13 cellular contexts compared by ENCODE assay signal in genomic region chr17:7258731-7259554, GRCh38. TPM values are rescaled to one million over a fixed set of nuclear protein-coding genes. Genes with fewer than 3 reads are reported as not detected.
DNase-seq lines count a peak whose midpoint lies in the region; ATAC-seq, FAIRE-seq and TF ChIP-seq lines count a peak whose summit lies in the region.
"Had no signal": no experiment of that assay in that cellular context is flagged by ENCODE, and none has a peak within 500 bp of the region (broad histone marks: within the 10 kb centered on the region; RNA-seq: fewer than 3 reads in every experiment).

No MANE protein-coding gene starts in this region.

- H3K4me1 ChIP-seq in Caco-2: peaks cover 21% of the 10 kb centered on the region
- H3K4me1 ChIP-seq in mucosa of descending colon (ENCODE audit: low read depth): peaks cover 23% of the 10 kb centered on the region

- CTCF ChIA-PET in Caco-2 (lab: Charles Lee): interaction anchor here (1.0 kb wide), 1 partner anchor 20 kb away, joined by 4 read pairs; the partner anchor contains the start of gene PHF23

- peaks cover 90% of the 10 kb centered on the region for H3K36me3 Mint-ChIP-seq in Caco-2 (ENCODE audit: insufficient read depth, unreplicated experiment)

- H3K36me3 ChIP-seq in Caco-2 (ENCODE audit: control insufficient read depth, insufficient read depth, low read length) (peaks cover 2% of the 10 kb centered on the region), bronchial epithelial cell (ENCODE audit: control insufficient read depth, insufficient read depth, low read length) (peaks cover 14% of the 10 kb centered on the region), mucosa of descending colon (ENCODE audit: low read depth) (no peaks in the 10 kb centered on the region)

- no peaks in the 10 kb centered on the region for H3K9me3 Mint-ChIP-seq in Caco-2 (ENCODE audit: unreplicated experiment)

- intact Hi-C loops in Caco-2 (cut with micrococcal nuclease; ENCODE audit: unreplicated experiment): no loop called here
- intact Hi-C loops in mucosa of descending colon (cut with DNase I, micrococcal nuclease): no loop called here

- H3K27me3 ChIP-seq in Caco-2 (replicated peaks; ENCODE audit: control insufficient read depth, insufficient read depth, low read length): no peaks in the 10 kb centered on the region
- no peaks in the 10 kb centered on the region for H3K27me3 ChIP-seq in bronchial epithelial cell (ENCODE audit: control insufficient read depth, insufficient read depth, low read length)

- H3K4me3 ChIP-seq in Caco-2 (ENCODE audit: low read depth, low read length) (no peak overlapping the region), bronchial epithelial cell (ENCODE audit: low read depth, low read length) (no peak overlapping the region), mucosa of descending colon (no peak overlapping the region)
- H3K4me3 ChIP-seq: HAP-1 had no signal

- peak overlapping the region; percentile 99 for H3K4me3 Mint-ChIP-seq in Caco-2 (ENCODE audit: unreplicated experiment)

- POLR2A ChIA-PET in Caco-2 (lab: Charles Lee): interaction anchor here (0.7 to 1.1 kb wide), 2 partner anchors 71 to 145 kb away, joined by 3 to 4 read pairs; partner anchors contain the start of gene ASGR2

- H3K27ac Mint-ChIP-seq in Caco-2 (ENCODE audit: unreplicated experiment): no peak overlapping the region

- peak in 1 of 2 experiments; percentile 49 for DNase-seq in Caco-2
- DNase-seq in LoVo (ENCODE audit: low spot score): peak; percentile 89
- DNase-seq in bronchial epithelial cell (ENCODE audit: low read depth): peak; percentile 91
- peak; percentile 83 to 89 (median 85) for DNase-seq in mucosa of descending colon
- no peak for DNase-seq in NCI-H446 (lab: John Stamatoyannopoulos, UW)
- DNase-seq in stimulated activated naive CD4-positive, alpha-beta T cell (lab: John Stamatoyannopoulos, UW): no peak
- no peak for DNase-seq in caudate nucleus (lab: John Stamatoyannopoulos, UW)
- DNase-seq: DMS79, NCI-H2029, SK-N-SH had no signal

- H3K27ac ChIP-seq in caudate nucleus (ENCODE audit: low read depth, low read length): no peak overlapping the region
- H3K27ac ChIP-seq: HL-60 had no signal

- peaks cover 6% of the 10 kb centered on the region for H3K4me1 Mint-ChIP-seq in Caco-2 (ENCODE audit: low read depth, unreplicated experiment)

- no TSS peak for BruUV-seq in Caco-2 (replicated peaks; lab: Mats Ljungman, UMichigan)

- H3K27me3 Mint-ChIP-seq in Caco-2 (ENCODE audit: insufficient read depth, unreplicated experiment): no peaks in the 10 kb centered on the region

- no peak for TF ChIP-seq CTCF in Caco-2 (IDR thresholded peaks at IDR 0.05; ENCODE audit: insufficient read depth in 1 of 2, low read depth in 1 of 2, low read length in 1 of 2, severe bottlenecking in 1 of 2, unreplicated experiment in 1 of 2)
- TF ChIP-seq CTCF in bronchial epithelial cell (IDR thresholded peaks at IDR 0.05; ENCODE audit: insufficient read depth, low read length, severe bottlenecking): no peak
- TF ChIP-seq CTCF in mucosa of descending colon (IDR thresholded peaks at IDR 0.05): no peak

- FAIRE-seq in bronchial epithelial cell (lab: Jason Lieb, UNC): peak; percentile 84

- no peaks in the 10 kb centered on the region for H3K9me3 ChIP-seq in Caco-2
- no peaks in the 10 kb centered on the region for H3K9me3 ChIP-seq in mucosa of descending colon
- H3K9me3 ChIP-seq: HAP-1, SK-N-SH had no signal

- ATAC-seq in mucosa of descending colon: peak; percentile 50
- ATAC-seq in HG02798 (IDR thresholded peaks at IDR 0.05; ENCODE audit: poor library complexity, unreplicated experiment): no peak

RNA-seq across cellular contexts. Expression of gene CLDN7, which starts 3.3 kb away (rescaled TPM):
- total RNA-seq in Caco-2 (2022) (111 and 115 TPM in 2 replicates), bronchial epithelial cell (546 and 850 TPM in 2 replicates), mucosa of descending colon (1,000 to 10,000 TPM in 1 of 3 donors, 100 to 1,000 TPM in 2; 586 to 1,244 (median 934) TPM)

RNA-seq across cellular contexts. Expression of gene ELP5, which starts 6.9 kb away (rescaled TPM):
- total RNA-seq in Caco-2 (2022) (43.2 and 43.3 TPM in 2 replicates), bronchial epithelial cell (16.5 and 20.0 TPM in 2 replicates), mucosa of descending colon (10 to 100 TPM; 34.9 to 45.6 (median 42.2) TPM)

RNA-seq across cellular contexts. Expression of gene CTDNEP1, which starts 7.4 kb away (rescaled TPM):
- total RNA-seq in Caco-2 (2022) (68.6 and 71.1 TPM in 2 replicates), bronchial epithelial cell (17.6 and 25.3 TPM in 2 replicates), mucosa of descending colon (100 to 1,000 TPM; 117 to 123 (median 117) TPM)

RNA-seq across cellular contexts. Expression of gene GABARAP, which starts 16.7 kb away (rescaled TPM):
- total RNA-seq in Caco-2 (2022) (129 and 140 TPM in 2 replicates), bronchial epithelial cell (50.8 and 64.3 TPM in 2 replicates), mucosa of descending colon (100 to 1,000 TPM; 424 to 499 (median 484) TPM)

RNA-seq across cellular contexts. Expression of gene PHF23, which starts 19.7 kb away (rescaled TPM):
- total RNA-seq in Caco-2 (2022) (20.5 and 20.6 TPM in 2 replicates), bronchial epithelial cell (27.4 and 34.9 TPM in 2 replicates), mucosa of descending colon (10 to 100 TPM; 36.0 to 49.8 (median 36.8) TPM)

Comparison
In these comparisons a context has a peak if more than half of its experiments do, and no peak if none do; other contexts are left out.
1. DNase-seq: peak in LoVo (single experiment), bronchial epithelial cell (single experiment) and mucosa of descending colon (3 of 3); none in NCI-H446 (0 of 2), stimulated activated naive CD4-positive, alpha-beta T cell (0 of 6) and caudate nucleus (0 of 61).